22 cellular contexts compared by ENCODE assay signal in the genomic region with DNA sequence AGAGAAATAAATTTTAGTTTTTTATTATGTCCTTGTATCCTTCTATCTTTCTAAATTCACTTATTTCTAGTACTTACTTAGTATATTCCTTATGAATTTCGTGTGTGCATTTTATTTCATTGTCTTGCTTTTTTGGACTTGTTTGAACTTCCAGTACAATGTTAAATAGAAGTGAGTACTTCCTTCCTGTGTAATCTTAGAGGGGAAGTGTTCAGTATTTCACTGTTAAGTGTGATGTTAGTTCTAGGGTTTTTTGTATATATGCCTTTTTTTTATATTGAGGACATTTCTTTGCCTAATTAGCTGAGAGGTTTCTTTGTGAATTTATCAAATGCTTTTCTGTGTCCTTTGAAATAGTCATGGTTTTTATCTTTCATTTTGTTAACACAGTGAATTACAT.
"Had no signal": no experiment of that assay in that cellular context is flagged by ENCODE, and none has a peak within 500 bp of the region (broad histone marks: within the 10 kb centered on the region; RNA-seq: fewer than 3 reads in every experiment).

No MANE protein-coding gene starts in this region.

- H3K27ac Mint-ChIP-seq: activated CD4-positive, alpha-beta memory T cell treated with anti-CD3 and anti-CD28 coated beads for 36 hours; activated CD4-positive, alpha-beta T cell treated with anti-CD3 and anti-CD28 coated beads for 36 hours; activated CD8-positive, alpha-beta memory T cell treated with anti-CD3 and anti-CD28 coated beads, Interleukin-2, amount 10 ng/mL, durations not matched to agents 7 days and 5 days; activated naive CD4-positive, alpha-beta T cell treated with anti-CD3 and anti-CD28 coated beads, Interleukin-2, amount 10 ng/mL, durations not matched to agents 7 days and 5 days; activated T-helper 2 cell treated with anti-CD3 and anti-CD28 coated beads, Interferon-gamma antibody, Interleukin-2, Interleukin-4, amounts not matched to agents 10 μg/mL and 5 μg/mL and 100 μg/mL, durations not matched to agents 14 hours and 24 hours and 36 hours; brain; neural progenitor cell had no signal

- H3K4me2 ChIP-seq: neural progenitor cell had no signal

- H3K27me3 ChIP-seq: neural progenitor cell, pancreas had no signal

- H3K9me3 Mint-ChIP-seq: activated CD4-positive, alpha-beta memory T cell treated with anti-CD3 and anti-CD28 coated beads for 36 hours; activated naive CD4-positive, alpha-beta T cell treated with anti-CD3 and anti-CD28 coated beads, Interleukin-2, amount 10 ng/mL, durations not matched to agents 7 days and 5 days; activated T-helper 2 cell treated with anti-CD3 and anti-CD28 coated beads, Interferon-gamma antibody, Interleukin-2, Interleukin-4, amounts not matched to agents 10 μg/mL and 5 μg/mL and 100 μg/mL, durations not matched to agents 14 hours and 24 hours and 36 hours had no signal

- H3K4me1 ChIP-seq: neural progenitor cell had no signal

- H3K27me3 Mint-ChIP-seq: activated CD4-positive, alpha-beta memory T cell treated with anti-CD3 and anti-CD28 coated beads for 36 hours; activated CD4-positive, alpha-beta T cell treated with anti-CD3 and anti-CD28 coated beads for 36 hours; activated CD8-positive, alpha-beta memory T cell treated with anti-CD3 and anti-CD28 coated beads, Interleukin-2, amount 10 ng/mL, durations not matched to agents 7 days and 5 days; activated naive CD4-positive, alpha-beta T cell treated with anti-CD3 and anti-CD28 coated beads, Interleukin-2, amount 10 ng/mL, durations not matched to agents 7 days and 5 days; brain had no signal

- H2AFZ ChIP-seq: neural progenitor cell had no signal

- H3K27ac ChIP-seq: coronary artery, neural progenitor cell, pancreas, VCaP had no signal

- H3K4me3 ChIP-seq: coronary artery, neural progenitor cell, pancreas had no signal

- ATAC-seq: activated CD4-positive, alpha-beta T cell treated with anti-CD3 and anti-CD28 coated beads for 36 hours; activated CD8-positive, alpha-beta memory T cell treated with anti-CD3 and anti-CD28 coated beads, Interleukin-2, amount 10 ng/mL, durations not matched to agents 7 days and 5 days; left ventricle myocardium superior; pancreas had no signal

- H3K36me3 ChIP-seq: neural progenitor cell had no signal

- H3K9ac ChIP-seq: neural progenitor cell had no signal

- H3K4me3 Mint-ChIP-seq: activated CD4-positive, alpha-beta memory T cell treated with anti-CD3 and anti-CD28 coated beads for 36 hours; activated CD4-positive, alpha-beta T cell treated with anti-CD3 and anti-CD28 coated beads for 36 hours; activated CD8-positive, alpha-beta memory T cell treated with anti-CD3 and anti-CD28 coated beads, Interleukin-2, amount 10 ng/mL, durations not matched to agents 7 days and 5 days; activated naive CD4-positive, alpha-beta T cell treated with anti-CD3 and anti-CD28 coated beads, Interleukin-2, amount 10 ng/mL, durations not matched to agents 7 days and 5 days; brain; neural progenitor cell had no signal

- DNase-seq: activated CD4-positive, alpha-beta memory T cell treated with anti-CD3 and anti-CD28 coated beads for 36 hours; activated CD4-positive, alpha-beta T cell treated with anti-CD3 and anti-CD28 coated beads for 36 hours; activated CD8-positive, alpha-beta memory T cell treated with anti-CD3 and anti-CD28 coated beads, Interleukin-2, amount 10 ng/mL, durations not matched to agents 7 days and 5 days; activated naive CD4-positive, alpha-beta T cell treated with anti-CD3 and anti-CD28 coated beads, Interleukin-2, amount 10 ng/mL, durations not matched to agents 7 days and 5 days; activated T-cell treated with anti-CD3 and anti-CD28 coated beads, Interleukin-2, amount 50 U/mL, for 1 hour; amniotic stem cell; central memory CD4-positive, alpha-beta T cell; effector CD4-positive, alpha-beta T cell; foreskin fibroblast; glutamatergic neuron; hypothalamus; kidney glomerular epithelial cell; left ventricle myocardium superior; mesendoderm; pancreas; stimulated activated CD4-positive, alpha-beta T cell treated with anti-CD3 and anti-CD28 coated beads, Interleukin-12 subunit alpha, Interleukin-12 subunit beta, amount 100 ng/mL, for 4 hours; stimulated activated CD4-positive, alpha-beta T cell treated with anti-CD3 and anti-CD28 coated beads, Interleukin-2, amount 100 ng/mL, for 24 hours had no signal
